ENCODE assay signal across 8 cellular contexts in genomic region chr7:66075590-66076458, GRCh38. TPM values are rescaled to one million over a fixed set of nuclear protein-coding genes. Genes with fewer than 3 reads are reported as not detected.
DNase-seq lines count a peak whose midpoint lies in the region; ATAC-seq lines count a peak whose summit lies in the region.

TSS of gene ASL (plus strand) at chr7:66075819. CDS start at chr7:66076082, 263 bp downstream.

- DNase-seq in DMS 273 (lab: John Stamatoyannopoulos, UW; ENCODE audit: unreplicated experiment) (peak; percentile 98), HuH-7 (ENCODE audit: low spot score) (peak; percentile 100), OCI-M1 (lab: John Stamatoyannopoulos, UW) (peak; percentile 98), activated T-cell treated with anti-CD3 and anti-CD28 coated beads for 48 hours (ENCODE audit: low read depth) (peak; percentile 90), epithelial cell of prostate (ENCODE audit: low read depth, low spot score) (peak; percentile 44), mucosa of gallbladder (ENCODE audit: low spot score) (peak; percentile 94)
- DNase-seq in stimulated activated CD8-positive, alpha-beta memory T cell treated with anti-CD3 and anti-CD28 coated beads, Interleukin-4, amount 100 ng/mL, for 24 hours (ENCODE audit: low read depth) = peak; percentile 89

- H3K27ac ChIP-seq in epithelial cell of prostate = peak within 1 kb of the TSS; percentile 36

- ATAC-seq in GM21515 (IDR thresholded peaks at IDR 0.05; ENCODE audit: unreplicated experiment) = peak; percentile 99

RNA-seq across cellular contexts. Expression of gene ASL, which starts in this region (rescaled TPM):
- total RNA-seq in mucosa of gallbladder = 138 TPM

Comparison
In these comparisons a context has a peak if more than half of its experiments do, and no peak if none do; other contexts are left out.
1. Peak in every context shown above with its lines: DNase-seq, ATAC-seq and H3K27ac ChIP-seq.
2. DNase-seq: peak in every context shown above with its lines; median percentile 100 in HuH-7; 98 in DMS 273; 98 in OCI-M1; 94 in mucosa of gallbladder; 90 in activated T-cell treated with anti-CD3 and anti-CD28 coated beads for 48 hours; 89 in stimulated activated CD8-positive, alpha-beta memory T cell treated with anti-CD3 and anti-CD28 coated beads, Interleukin-4, amount 100 ng/mL, for 24 hours; 44 in epithelial cell of prostate.